In genomic region chr4:74073358-74073757, GRCh38 we compare ENCODE assay signal across 2 cellular contexts.
TF ChIP-seq lines count a peak whose summit lies in the region.

No MANE protein-coding gene starts in this region.

TF ChIP-seq in GM23338, 12 proteins besides CTCF, POLR2A, EP300 and RAD21:
- TF ChIP-seq STAT1 (IDR thresholded peaks at IDR 0.05; ENCODE audit: unreplicated experiment): no peak
- TF ChIP-seq ZNF114 (CRISPR knock-in tag; IDR thresholded peaks at IDR 0.05): no peak
- no peak for TF ChIP-seq ETS1 (IDR thresholded peaks at IDR 0.05)
- no peak for TF ChIP-seq ZNF331 (CRISPR knock-in tag; IDR thresholded peaks at IDR 0.05; ENCODE audit: low read depth)
- no peak for TF ChIP-seq NANOG (IDR thresholded peaks at IDR 0.05; ENCODE audit: borderline replicate concordance)
- no peak for TF ChIP-seq CREB1 (CRISPR knock-in tag; IDR thresholded peaks at IDR 0.05; ENCODE audit: low read depth)
- no peak for TF ChIP-seq REST (IDR thresholded peaks at IDR 0.05; ENCODE audit: unreplicated experiment)
- no peak for TF ChIP-seq EZH2phosphoT487 (IDR thresholded peaks at IDR 0.05; ENCODE audit: unreplicated experiment)
- no peak for TF ChIP-seq POLR2AphosphoS5 (IDR thresholded peaks at IDR 0.05; ENCODE audit: low read depth)
- TF ChIP-seq EZH2 (IDR thresholded peaks at IDR 0.05; ENCODE audit: low read depth, unreplicated experiment): no peak
- TF ChIP-seq ZNF462 (CRISPR knock-in tag; IDR thresholded peaks at IDR 0.05): no peak
- no peak for TF ChIP-seq JUNB (IDR thresholded peaks at IDR 0.05; ENCODE audit: unreplicated experiment)

TF ChIP-seq in K562, 482 proteins besides CTCF, POLR2A, EP300 and RAD21:
- TF ChIP-seq SNAPC5 (CRISPR knock-in tag; IDR thresholded peaks at IDR 0.05): no peak
- peak; percentile 68 for TF ChIP-seq NFIC (IDR thresholded peaks at IDR 0.05)
- TF ChIP-seq ZC3H8 (IDR thresholded peaks at IDR 0.05): no peak
- no peak for TF ChIP-seq SMARCB1 (IDR thresholded peaks at IDR 0.05; ENCODE audit: insufficient read length, low read depth)
- TF ChIP-seq PHF8 (IDR thresholded peaks at IDR 0.05; ENCODE audit: borderline replicate concordance, low read length): no peak
- TF ChIP-seq AFF1 (IDR thresholded peaks at IDR 0.05; ENCODE audit: low read depth in 1 of 2, partially characterized antibody in 2 of 2): peak in 1 of 2 experiments; percentile 91
- TF ChIP-seq ZNF639 (CRISPR knock-in tag; conservative IDR thresholded peaks at IDR 0.05 in 1 of 2, IDR thresholded peaks at IDR 0.05 in 1 of 2): no peak
